8 cellular contexts compared by ENCODE assay signal in the genomic region with DNA sequence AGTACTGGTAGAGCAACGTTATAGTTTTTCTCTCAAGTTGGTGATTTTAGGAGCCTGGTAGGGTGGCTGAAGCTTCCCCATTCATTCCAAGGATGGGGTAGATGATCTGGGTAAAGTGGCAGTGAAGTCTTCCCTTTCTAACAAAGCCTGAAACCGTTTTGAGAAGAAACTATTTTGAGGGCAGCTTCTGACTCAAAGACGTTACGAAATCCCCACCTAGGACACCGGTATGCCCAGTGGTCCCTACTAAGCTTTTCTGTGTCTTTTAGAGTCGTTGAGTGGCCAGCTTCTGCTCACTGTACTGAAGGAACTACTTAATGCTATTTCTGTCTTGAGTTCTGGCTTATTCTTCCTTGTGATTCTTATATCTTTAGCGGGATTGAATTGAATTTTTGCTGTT.
A peak's percentile ranks its signal among the peaks of the same experiment; 100 is the strongest.
DNase-seq lines count a peak whose midpoint lies in the region; ATAC-seq and TF ChIP-seq lines count a peak whose summit lies in the region.
"Had no signal": no experiment of that assay in that cellular context is flagged by ENCODE, and none has a peak within 500 bp of the region (broad histone marks: within the 10 kb centered on the region; RNA-seq: fewer than 3 reads in every experiment).

No MANE protein-coding gene starts in this region.

- H3K4me1 Mint-ChIP-seq in stimulated activated effector memory CD8-positive, alpha-beta T cell treated with anti-CD3 and anti-CD28 coated beads, Interleukin-12 subunit alpha, Interleukin-12 subunit beta, amount 100 ng/mL, for 72 hours = peaks cover 21% of the 10 kb centered on the region

- H3K9me3 Mint-ChIP-seq in stimulated activated effector memory CD8-positive, alpha-beta T cell treated with anti-CD3 and anti-CD28 coated beads, Interleukin-12 subunit alpha, Interleukin-12 subunit beta, amount 100 ng/mL, for 72 hours = no peaks in the 10 kb centered on the region

- H3K79me2 ChIP-seq in SU-DHL-6 (ENCODE audit: insufficient read depth, low read length) = peaks cover 51% of the 10 kb centered on the region

- no peak for TF ChIP-seq CTCF in SU-DHL-6 (IDR thresholded peaks at IDR 0.05; ENCODE audit: insufficient read depth, low read length, poor library complexity, severe bottlenecking)

- H2AFZ ChIP-seq in SU-DHL-6 (ENCODE audit: low read depth, low read length, severe bottlenecking) = no peak overlapping the region

- H4K20me1 ChIP-seq in SU-DHL-6 (ENCODE audit: low read depth, low read length) = no peaks in the 10 kb centered on the region

- H3K9ac ChIP-seq in SU-DHL-6 (ENCODE audit: low read length) = peak overlapping the region; percentile 67

- H3K4me1 ChIP-seq in HAP-1 = peaks cover 10% of the 10 kb centered on the region; the same call in 1 of the 2 replicates

- in situ Hi-C loops in HAP-1 (cut with MboI; ENCODE audit: low sequenced_read_pairs) = no loop called here

- H3K4me2 ChIP-seq in SU-DHL-6 (ENCODE audit: low read depth, low read length, poor library complexity, severe bottlenecking) = peak overlapping the region; percentile 90

- H3K4me3 ChIP-seq in HAP-1 (peak overlapping the region; percentile 48), SU-DHL-6 (ENCODE audit: insufficient read depth, low read length, poor library complexity, severe bottlenecking) (peak overlapping the region; percentile 63)

- no peaks in the 10 kb centered on the region for H3K9me2 ChIP-seq in SU-DHL-6 (replicated peaks; ENCODE audit: insufficient read depth, low read length)

- ATAC-seq in stimulated activated effector memory CD8-positive, alpha-beta T cell treated with anti-CD3 and anti-CD28 coated beads, Interleukin-12 subunit alpha, Interleukin-12 subunit beta, amount 100 ng/mL, for 72 hours = no peak
- no peak for ATAC-seq in HG02885 (IDR thresholded peaks at IDR 0.05; ENCODE audit: poor library complexity, unreplicated experiment)

- H3F3A ChIP-seq in SU-DHL-6 (ENCODE audit: insufficient read depth) = peaks cover 4% of the 10 kb centered on the region

- H3K9me3 ChIP-seq in HAP-1 (no peaks in the 10 kb centered on the region), SU-DHL-6 (ENCODE audit: insufficient read depth, low read length) (no peaks in the 10 kb centered on the region)

- no peaks in the 10 kb centered on the region for H3K27me3 ChIP-seq in HAP-1 (ENCODE audit: low read depth)
- no peaks in the 10 kb centered on the region for H3K27me3 ChIP-seq in SU-DHL-6 (ENCODE audit: low read length)

- peak overlapping the region; percentile 96 for H3K27ac Mint-ChIP-seq in stimulated activated effector memory CD8-positive, alpha-beta T cell treated with anti-CD3 and anti-CD28 coated beads, Interleukin-12 subunit alpha, Interleukin-12 subunit beta, amount 100 ng/mL, for 72 hours

- H3K36me3 Mint-ChIP-seq in stimulated activated effector memory CD8-positive, alpha-beta T cell treated with anti-CD3 and anti-CD28 coated beads, Interleukin-12 subunit alpha, Interleukin-12 subunit beta, amount 100 ng/mL, for 72 hours = peaks cover 14% of the 10 kb centered on the region

- H3K4me3 Mint-ChIP-seq in stimulated activated effector memory CD8-positive, alpha-beta T cell treated with anti-CD3 and anti-CD28 coated beads, Interleukin-12 subunit alpha, Interleukin-12 subunit beta, amount 100 ng/mL, for 72 hours = peak overlapping the region; percentile 85

- H3K36me3 ChIP-seq in HAP-1 (replicated peaks) (no peaks in the 10 kb centered on the region), SU-DHL-6 (ENCODE audit: low read length) (no peaks in the 10 kb centered on the region)

- H3K27ac ChIP-seq in SU-DHL-6 (ENCODE audit: low read depth, low read length) = peak overlapping the region; percentile 60

- no peak for DNase-seq in HAP-1 (ENCODE audit: low spot score in 2 of 2)
- DNase-seq in glomerular visceral epithelial cell (ENCODE audit: extremely low spot score) = peak; percentile 6
- no peak for DNase-seq in stimulated activated effector memory CD8-positive, alpha-beta T cell treated with anti-CD3 and anti-CD28 coated beads, Interleukin-12 subunit alpha, Interleukin-12 subunit beta, amount 100 ng/mL, for 72 hours (ENCODE audit: low spot score in 2 of 2)
- DNase-seq in NCI-H748 treated with DMSO at 0.1 percent for 48 hours (lab: John Stamatoyannopoulos, UW) = no peak
- no peak for DNase-seq in NCI-H2107 (lab: John Stamatoyannopoulos, UW)
- DNase-seq: NCI-H446 treated with DMSO at 0.1 percent for 48 hours had no signal
